Comparison of ENCODE assay signal across 8 cellular contexts in genomic region chr1:39672551-39672947, GRCh38. TPM values are rescaled to one million over a fixed set of nuclear protein-coding genes. Genes with fewer than 3 reads are reported as not detected.
DNase-seq lines count a peak whose midpoint lies in the region; ATAC-seq and TF ChIP-seq lines count a peak whose summit lies in the region.

No MANE protein-coding gene starts in this region.

- ATAC-seq in sciatic nerve (peak; percentile 25), GM21381 (IDR thresholded peaks at IDR 0.05; ENCODE audit: unreplicated experiment) (no peak)

- H4K20me1 ChIP-seq in fibroblast of lung (ENCODE audit: control insufficient read depth, extremely low read depth, insufficient read depth, low read length) = no peaks in the 10 kb centered on the region

- H3K27ac ChIP-seq in fibroblast of lung (ENCODE audit: insufficient read depth, low read length) = no peak overlapping the region

- H3K4me1 ChIP-seq in fibroblast of lung (ENCODE audit: control insufficient read depth, extremely low read depth, insufficient read depth, low read length) = no peaks in the 10 kb centered on the region

- H3K79me2 ChIP-seq in fibroblast of lung (ENCODE audit: control insufficient read depth, insufficient read depth, low read length) = no peaks in the 10 kb centered on the region

- peak; percentile 63 for DNase-seq in activated T-cell treated with anti-CD3 and anti-CD28 coated beads, Interleukin-2, amount 50 U/mL, for 1 hour
- no peak for DNase-seq in activated T-cell treated with anti-CD3 and anti-CD28 coated beads for 4 hours
- peak; percentile 77 for DNase-seq in activated CD4-positive, alpha-beta T cell treated with anti-CD3 and anti-CD28 coated beads, Interleukin-2, amount 10 ng/mL, durations not matched to agents 24 days and 14 days
- DNase-seq in fibroblast of lung (ENCODE audit: low read depth in 2 of 2) = no peak
- DNase-seq in sciatic nerve (ENCODE audit: low spot score) = no peak
- no peak for DNase-seq in inferior parietal cortex (ENCODE audit: extremely low spot score)
- no peak for DNase-seq in LoVo (ENCODE audit: low spot score)

- intact Hi-C loops in activated CD4-positive, alpha-beta T cell treated with anti-CD3 and anti-CD28 coated beads, Interleukin-2, amount 10 ng/mL, durations not matched to agents 24 days and 14 days (cut with micrococcal nuclease) = no loop called here
- intact Hi-C loops in sciatic nerve (cut with DNase I) = no loop called here

- no peak overlapping the region for H2AFZ ChIP-seq in fibroblast of lung (ENCODE audit: low read length)

- H3K27me3 Mint-ChIP-seq in activated CD4-positive, alpha-beta T cell treated with anti-CD3 and anti-CD28 coated beads, Interleukin-2, amount 10 ng/mL, durations not matched to agents 24 days and 14 days = peaks cover 32% of the 10 kb centered on the region

- peak; percentile 17 to 50 for TF ChIP-seq CTCF in fibroblast of lung (conservative IDR thresholded peaks at IDR 0.05 in 1 of 2, IDR thresholded peaks at IDR 0.05 in 1 of 2; ENCODE audit: low read depth in 1 of 2, low read length in 2 of 2)

- peak overlapping the region; percentile 60 for H3K4me3 Mint-ChIP-seq in activated CD4-positive, alpha-beta T cell treated with anti-CD3 and anti-CD28 coated beads, Interleukin-2, amount 10 ng/mL, durations not matched to agents 24 days and 14 days

- no peaks in the 10 kb centered on the region for H3K9me3 ChIP-seq in fibroblast of lung (ENCODE audit: control insufficient read depth, insufficient read depth, low read depth, low read length)

- peak overlapping the region; percentile 37 for H3K4me2 ChIP-seq in fibroblast of lung (ENCODE audit: extremely low read depth, insufficient read depth, low read length)

- H3K27me3 ChIP-seq in fibroblast of lung (ENCODE audit: control insufficient read depth, insufficient read depth, low read length) = peaks cover 29% of the 10 kb centered on the region

- no peaks in the 10 kb centered on the region for H3K36me3 Mint-ChIP-seq in activated CD4-positive, alpha-beta T cell treated with anti-CD3 and anti-CD28 coated beads, Interleukin-2, amount 10 ng/mL, durations not matched to agents 24 days and 14 days (ENCODE audit: low read depth)

- no peak overlapping the region for H3K27ac Mint-ChIP-seq in activated CD4-positive, alpha-beta T cell treated with anti-CD3 and anti-CD28 coated beads, Interleukin-2, amount 10 ng/mL, durations not matched to agents 24 days and 14 days

- no peaks in the 10 kb centered on the region for H3K9me3 Mint-ChIP-seq in activated CD4-positive, alpha-beta T cell treated with anti-CD3 and anti-CD28 coated beads, Interleukin-2, amount 10 ng/mL, durations not matched to agents 24 days and 14 days

- H3K4me1 Mint-ChIP-seq in activated CD4-positive, alpha-beta T cell treated with anti-CD3 and anti-CD28 coated beads, Interleukin-2, amount 10 ng/mL, durations not matched to agents 24 days and 14 days = peaks cover 15% of the 10 kb centered on the region

- no peak overlapping the region for H3K9ac ChIP-seq in fibroblast of lung (ENCODE audit: insufficient read depth, low read length)

- H3K36me3 ChIP-seq in fibroblast of lung (ENCODE audit: control insufficient read depth, insufficient read depth, low read length) = no peaks in the 10 kb centered on the region

- peak overlapping the region in 1 of 4 experiments; percentile 45 for H3K4me3 ChIP-seq in fibroblast of lung (replicated peaks in 1 of 4; ENCODE audit: control extremely low read depth in 1 of 4, insufficient read depth in 1 of 4, low read depth in 3 of 4, low read length in 4 of 4)

RNA-seq across cellular contexts. Expression of gene NT5C1A, which starts 0.6 kb away (rescaled TPM):
- total RNA-seq in activated CD4-positive, alpha-beta T cell treated with anti-CD3 and anti-CD28 coated beads, Interleukin-2, amount 10 ng/mL, durations not matched to agents 24 days and 14 days = 0.31 and 0.56 TPM in 2 replicates
- not detected in 2 replicates for total RNA-seq in fibroblast of lung
- polyA plus RNA-seq in fibroblast of lung = not detected in 2 replicates
- polyA plus RNA-seq in fibroblast of lung (2012) = not detected in 2 replicates
- polyA minus RNA-seq in fibroblast of lung (ENCODE audit: low replicate concordance) = not detected in 2 replicates
- total RNA-seq in sciatic nerve = 1.4 TPM

RNA-seq across cellular contexts. Expression of gene HPCAL4, which starts 18.7 kb away (rescaled TPM):
- 0.38 and 0.44 TPM in 2 replicates for total RNA-seq in activated CD4-positive, alpha-beta T cell treated with anti-CD3 and anti-CD28 coated beads, Interleukin-2, amount 10 ng/mL, durations not matched to agents 24 days and 14 days
- total RNA-seq in fibroblast of lung (not detected in 2 replicates), sciatic nerve (not detected)
- polyA plus RNA-seq in fibroblast of lung = not detected in 2 replicates
- not detected in 2 replicates for polyA plus RNA-seq in fibroblast of lung (2012)
- polyA minus RNA-seq in fibroblast of lung (ENCODE audit: low replicate concordance) = not detected in 2 replicates

RNA-seq across cellular contexts. Expression of gene HEYL, which starts 33.1 kb away (rescaled TPM):
- total RNA-seq in activated CD4-positive, alpha-beta T cell treated with anti-CD3 and anti-CD28 coated beads, Interleukin-2, amount 10 ng/mL, durations not matched to agents 24 days and 14 days = not detected in 2 replicates
- total RNA-seq in fibroblast of lung (under 0.01 TPM in 1 of 2 replicates, not detected in the other), sciatic nerve (10.6 TPM)
- 0.02 and 1.3 TPM in 2 replicates for polyA plus RNA-seq in fibroblast of lung
- 1.9 TPM in 1 of 2 replicates, not detected in the other for polyA plus RNA-seq in fibroblast of lung (2012)
- polyA minus RNA-seq in fibroblast of lung (ENCODE audit: low replicate concordance) = 2.3 TPM in 1 of 2 replicates, not detected in the other

Comparison
In these comparisons a context has a peak if more than half of its experiments do, and no peak if none do; other contexts are left out.
1. DNase-seq: peak in activated T-cell treated with anti-CD3 and anti-CD28 coated beads, Interleukin-2, amount 50 U/mL, for 1 hour (single experiment) and activated CD4-positive, alpha-beta T cell treated with anti-CD3 and anti-CD28 coated beads, Interleukin-2, amount 10 ng/mL, durations not matched to agents 24 days and 14 days (single experiment); none in activated T-cell treated with anti-CD3 and anti-CD28 coated beads for 4 hours (single experiment), fibroblast of lung (0 of 2), sciatic nerve (single experiment), inferior parietal cortex (single experiment) and LoVo (single experiment).
2. RNA of gene HEYL, which starts 33.1 kb away (total RNA-seq): 10.6 TPM in sciatic nerve (single experiment); not detected in activated CD4-positive, alpha-beta T cell treated with anti-CD3 and anti-CD28 coated beads, Interleukin-2, amount 10 ng/mL, durations not matched to agents 24 days and 14 days and under 0.01 TPM in fibroblast of lung; every median in the first group is over 10 times any median in the second.